8 cellular contexts compared by ENCODE assay signal in the genomic region with DNA sequence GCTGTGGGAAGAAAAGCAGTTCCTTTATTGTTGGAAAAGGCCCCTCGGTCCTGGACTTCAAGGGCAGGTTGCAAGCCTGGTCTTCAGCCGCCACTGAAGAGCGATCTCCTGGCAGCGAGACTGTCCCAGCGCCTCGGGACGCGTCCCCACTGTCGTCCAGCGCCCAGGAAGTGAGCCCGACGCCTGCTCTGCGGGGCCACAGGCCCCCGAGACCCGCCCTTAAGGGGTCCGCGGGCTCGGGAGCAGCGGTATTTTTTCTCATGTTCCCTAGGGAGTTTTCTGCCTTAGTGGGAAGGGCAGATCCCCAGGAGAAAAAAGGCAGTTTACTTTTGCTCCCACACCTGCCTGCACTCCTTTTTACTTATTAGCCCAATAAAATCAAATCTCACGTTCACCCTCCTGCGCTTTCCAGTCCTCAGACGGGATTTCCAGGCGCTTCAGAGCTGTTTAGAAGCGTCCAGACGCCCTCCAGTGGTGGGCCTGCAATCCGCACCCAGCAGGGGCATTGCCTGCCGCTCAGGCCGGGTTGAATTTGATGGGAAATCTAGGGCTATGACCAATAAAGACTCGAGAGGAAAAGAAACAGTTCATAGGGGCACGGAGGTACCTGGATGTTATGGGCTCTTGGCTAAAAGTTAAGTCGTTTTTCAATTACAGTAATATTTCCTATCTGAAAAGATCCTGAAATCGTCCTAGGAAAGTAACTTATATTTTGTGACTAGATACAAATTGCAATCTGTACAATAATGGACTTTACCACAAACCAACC. TPM values are rescaled to one million over a fixed set of nuclear protein-coding genes. Genes with fewer than 3 reads are reported as not detected.
DNase-seq lines count a peak whose midpoint lies in the region; ATAC-seq and TF ChIP-seq lines count a peak whose summit lies in the region.

No MANE protein-coding gene starts in this region.

- no peaks in the 10 kb centered on the region for H3K4me1 ChIP-seq in ascending aorta
- peaks cover 0 to 14% of the 10 kb centered on the region in 2 donors for H3K4me1 ChIP-seq in right atrium auricular region
- peaks cover 0 to 4% of the 10 kb centered on the region in 2 donors for H3K4me1 ChIP-seq in uterus

- ATAC-seq in HG02798 (IDR thresholded peaks at IDR 0.05; ENCODE audit: poor library complexity, unreplicated experiment) = peak; percentile 67

- H3K27ac ChIP-seq in ascending aorta (peak overlapping the region; percentile 82 to 89), right atrium auricular region (peak overlapping the region; percentile 89 to 92), uterus (no peak overlapping the region)

- intact Hi-C loops in ascending aorta (cut with DNase I) (loop anchor here (2.0 to 5.0 kb wide), 7 partner anchors 81 to 709 kb away; partner anchors contain the start of gene FBXL17), uterus (cut with DNase I; ENCODE audit: low total_unique reads) (no loop called here)

- H3K4me3 ChIP-seq in GM12875 (ENCODE audit: low read depth, low read length) (no peak overlapping the region), ascending aorta (peak overlapping the region; percentile 56 to 78), right atrium auricular region (peak overlapping the region; percentile 57 to 65), uterus (peak overlapping the region; percentile 34 to 41)

- H3K9me3 ChIP-seq in ascending aorta = no peaks in the 10 kb centered on the region
- no peaks in the 10 kb centered on the region for H3K9me3 ChIP-seq in right atrium auricular region
- no peaks in the 10 kb centered on the region for H3K9me3 ChIP-seq in uterus

- TF ChIP-seq POLR2A in uterus (IDR thresholded peaks at IDR 0.05) = no peak

- TF ChIP-seq CTCF in GM12875 (IDR thresholded peaks at IDR 0.05; ENCODE audit: borderline replicate concordance, insufficient read depth, low read depth, low read length) = peak; percentile 92
- peak; percentile 88 to 96 (median 94) for TF ChIP-seq CTCF in ascending aorta (IDR thresholded peaks at IDR 0.05)
- TF ChIP-seq CTCF in right atrium auricular region (IDR thresholded peaks at IDR 0.05) = peak; percentile 91 to 96
- peak; percentile 77 to 88 (median 82) for TF ChIP-seq CTCF in uterus (IDR thresholded peaks at IDR 0.05)

- H3K36me3 ChIP-seq in ascending aorta (no peaks in the 10 kb centered on the region), right atrium auricular region (no peaks in the 10 kb centered on the region), uterus (no peaks in the 10 kb centered on the region)

- H3K27me3 ChIP-seq in ascending aorta (no peaks in the 10 kb centered on the region), right atrium auricular region (no peaks in the 10 kb centered on the region), uterus (peaks cover 0 to 6% of the 10 kb centered on the region in 2 donors)

- DNase-seq in NCI-H1436 (lab: John Stamatoyannopoulos, UW) = peak; percentile 90
- DNase-seq in T-helper 1 cell = peak in 3 of 5 donors; percentile 44 to 63 (median 47)
- DNase-seq in ascending aorta (ENCODE audit: low spot score in 2 of 2) = peak in 1 of 2 donors; percentile 92
- peak; percentile 77 for DNase-seq in right atrium auricular region (ENCODE audit: low spot score)
- peak; percentile 69 for DNase-seq in pulmonary artery endothelial cell (ENCODE audit: low read depth, low spot score)
- peak; percentile 66 to 77 for DNase-seq in uterus

RNA-seq across cellular contexts. Expression of gene EFNA5, which starts 2.8 kb away (rescaled TPM):
- total RNA-seq in ascending aorta = 2.2 TPM
- total RNA-seq in right atrium auricular region = 10 to 100 TPM; 17.0 to 19.2 TPM
- 15.0 and 16.7 TPM in 2 replicates for total RNA-seq in pulmonary artery endothelial cell
- 10 to 100 TPM in 2 of 4 donors, 1 to 10 TPM in 2; 1.2 to 22.7 (median 9.4) TPM for total RNA-seq in uterus

Comparison
In these comparisons a context has a peak if more than half of its experiments do, and no peak if none do; other contexts are left out.
1. H3K27ac ChIP-seq: peak in ascending aorta (2 of 2) and right atrium auricular region (2 of 2); none in uterus (0 of 2).
2. Peak in every context shown above with its lines, with median percentiles within 50 percentile points of each other: CTCF ChIP-seq.